Comparison of ENCODE assay signal across 8 cellular contexts in genomic region chr1:33127001-33127823, GRCh38. TPM values are rescaled to one million over a fixed set of nuclear protein-coding genes. Genes with fewer than 3 reads are reported as not detected.
DNase-seq lines count a peak whose midpoint lies in the region; ATAC-seq and TF ChIP-seq lines count a peak whose summit lies in the region.

No MANE protein-coding gene starts in this region.

- no peaks in the 10 kb centered on the region for H3K4me1 ChIP-seq in smooth muscle cell (ENCODE audit: low read depth)

- ATAC-seq in GM18873 (IDR thresholded peaks at IDR 0.05; ENCODE audit: low FRiP score, unreplicated experiment) = peak; percentile 92
- peak; percentile 90 for ATAC-seq in HG03139 (IDR thresholded peaks at IDR 0.05; ENCODE audit: unreplicated experiment)

- no peaks in the 10 kb centered on the region for H3K79me2 ChIP-seq in smooth muscle cell (ENCODE audit: low read depth)

- no peak overlapping the region for H2AFZ ChIP-seq in smooth muscle cell (ENCODE audit: low read depth)

- H3K4me2 ChIP-seq in smooth muscle cell = peak overlapping the region; percentile 12

- no peaks in the 10 kb centered on the region for H3K36me3 ChIP-seq in smooth muscle cell (ENCODE audit: low read depth)

- no peaks in the 10 kb centered on the region for H3K27me3 ChIP-seq in smooth muscle cell (ENCODE audit: low read depth)

- WGBS in smooth muscle cell (ENCODE audit: low lambda C conversion rate) = 77% methylated on average over 44 of the region's 44 CpGs

- H3K9me3 ChIP-seq in smooth muscle cell (replicated peaks; ENCODE audit: low read depth) = no peaks in the 10 kb centered on the region

- DNase-seq in AG08396 (ENCODE audit: low spot score) = peak; percentile 92
- DNase-seq in NCI-H2196 treated with DMSO at 0.1 percent for 48 hours (lab: John Stamatoyannopoulos, UW; ENCODE audit: unreplicated experiment) = peak; percentile 100
- DNase-seq in cardiac fibroblast (ENCODE audit: low read depth in 2 of 2) = peak; percentile 100
- DNase-seq in iPS-NIHi7 (ENCODE audit: extremely low spot score) = peak; percentile 81
- DNase-seq in smooth muscle cell (lab: John Stamatoyannopoulos, UW; ENCODE audit: unreplicated experiment) = no peak

- peak overlapping the region; percentile 93 for H3K4me3 ChIP-seq in WI38 (ENCODE audit: low read depth, low read length)
- peak overlapping the region; percentile 77 to 95 for H3K4me3 ChIP-seq in cardiac fibroblast (replicated peaks in 1 of 2; ENCODE audit: low read depth in 2 of 2, low read length in 2 of 2)
- H3K4me3 ChIP-seq in smooth muscle cell = peak overlapping the region; percentile 27

- no peaks in the 10 kb centered on the region for H4K20me1 ChIP-seq in smooth muscle cell (ENCODE audit: low read depth)

- peak; percentile 91 for TF ChIP-seq CTCF in WI38 (IDR thresholded peaks at IDR 0.05; ENCODE audit: low read depth, low read length)
- peak; percentile 94 for TF ChIP-seq CTCF in cardiac fibroblast (IDR thresholded peaks at IDR 0.05; ENCODE audit: low read depth, low read length)
- TF ChIP-seq CTCF in smooth muscle cell (IDR thresholded peaks at IDR 0.05; ENCODE audit: borderline replicate concordance, insufficient read depth, poor library complexity, severe bottlenecking) = peak; percentile 45

- H3F3A ChIP-seq in smooth muscle cell (ENCODE audit: low read depth) = no peaks in the 10 kb centered on the region

- no peak overlapping the region for H3K27ac ChIP-seq in smooth muscle cell (ENCODE audit: low read depth)

- no peak overlapping the region for H3K9ac ChIP-seq in smooth muscle cell (ENCODE audit: low read depth)

RNA-seq across cellular contexts. Expression of gene AZIN2, which starts 46.3 kb away (rescaled TPM):
- 7.9 and 16.3 TPM in 2 replicates for total RNA-seq in smooth muscle cell
- polyA plus RNA-seq in smooth muscle cell = 21.5 and 33.5 TPM in 2 replicates

RNA-seq across cellular contexts. Expression of gene TRIM62, which starts 54.6 kb away (rescaled TPM):
- 1.3 TPM in 2 replicates for total RNA-seq in smooth muscle cell
- 3.6 and 3.9 TPM in 2 replicates for polyA plus RNA-seq in smooth muscle cell

Comparison
In these comparisons a context has a peak if more than half of its experiments do, and no peak if none do; other contexts are left out.
1. H3K4me3 ChIP-seq: peak in every context shown above with its lines; median percentile 93 in WI38; 86 in cardiac fibroblast; 27 in smooth muscle cell.